ENCODE assay signal across 8 cellular contexts in genomic region chr11:73761403-73761945, GRCh38. TPM values are rescaled to one million over a fixed set of nuclear protein-coding genes. Genes with fewer than 3 reads are reported as not detected.
A peak's percentile ranks its signal among the peaks of the same experiment; 100 is the strongest.
DNase-seq lines count a peak whose midpoint lies in the region; ATAC-seq and TF ChIP-seq lines count a peak whose summit lies in the region.

No MANE protein-coding gene starts in this region.

- H3K4me1 ChIP-seq in mononuclear cell (ENCODE audit: insufficient read depth, low read length) = peaks cover 14% of the 10 kb centered on the region

- peak overlapping the region; percentile 97 for H3K27ac Mint-ChIP-seq in MCF 10A (ENCODE audit: low read depth, unreplicated experiment)

- peaks cover 13% of the 10 kb centered on the region for H3K4me1 Mint-ChIP-seq in MCF 10A (ENCODE audit: insufficient read depth, unreplicated experiment)

- H3K9me3 ChIP-seq in mononuclear cell (ENCODE audit: low read depth, low read length) = no peaks in the 10 kb centered on the region

- TF ChIP-seq CTCF in MCF 10A (IDR thresholded peaks at IDR 0.05; ENCODE audit: unreplicated experiment) = no peak

- H3K27me3 Mint-ChIP-seq in MCF 10A (ENCODE audit: insufficient read depth, unreplicated experiment) = peaks cover 7% of the 10 kb centered on the region

- H3K36me3 Mint-ChIP-seq in MCF 10A (ENCODE audit: insufficient read depth, unreplicated experiment) = peaks cover 10% of the 10 kb centered on the region

- BruUV-seq in MCF 10A (replicated peaks; lab: Mats Ljungman, UMichigan) = no TSS peak

- ATAC-seq in GM18498 (IDR thresholded peaks at IDR 0.05; ENCODE audit: unreplicated experiment) (peak; percentile 17), HG03460 (IDR thresholded peaks at IDR 0.05; ENCODE audit: unreplicated experiment) (peak; percentile 1), GM18520 (IDR thresholded peaks at IDR 0.05; ENCODE audit: unreplicated experiment) (no peak)

- H3K4me3 Mint-ChIP-seq in MCF 10A (ENCODE audit: unreplicated experiment) = peak overlapping the region; percentile 98

- intact Hi-C loops in MCF 10A (cut with micrococcal nuclease) = loop anchor here (1.0 to 2.0 kb wide), 4 partner anchors 18 to 145 kb away; no protein-coding TSS in a partner anchor

- H3K9me3 Mint-ChIP-seq in MCF 10A (ENCODE audit: unreplicated experiment) = no peaks in the 10 kb centered on the region

- CTCF ChIA-PET in MCF 10A (lab: Yijun Ruan, JAX) = interaction anchor here (0.6 to 2.8 kb wide), 5 partner anchors 10 to 410 kb away, joined by 3 to 13 read pairs (median 3); no protein-coding TSS in a partner anchor

- H3K4me3 ChIP-seq in mononuclear cell (ENCODE audit: low read length) = peak overlapping the region; percentile 90

- no peaks in the 10 kb centered on the region for H3K27me3 ChIP-seq in mononuclear cell (ENCODE audit: insufficient read depth, low read length)

- POLR2A ChIA-PET in MCF 10A (lab: Yijun Ruan, JAX) = interaction anchor here (0.7 to 10.7 kb wide), 15 partner anchors 9 to 410 kb away, joined by 3 to 211 read pairs (median 8); partner anchors contain the start of genes C2CD3, COA4, MRPL48 and PAAF1

- DNase-seq in MCF 10A (ENCODE audit: unreplicated experiment) (no peak), NCI-H1048 (lab: John Stamatoyannopoulos, UW) (no peak), globus pallidus (ENCODE audit: low spot score) (no peak)
- no peak for DNase-seq in central memory CD4-positive, alpha-beta T cell

RNA-seq across cellular contexts. Expression of gene RAB6A, which starts 0.6 kb away (rescaled TPM):
- 170 and 172 TPM in 2 replicates for total RNA-seq in MCF 10A (2022)
- 85.2 TPM for total RNA-seq in mononuclear cell

RNA-seq across cellular contexts. Expression of gene MRPL48, which starts 26.2 kb away (rescaled TPM):
- 36.8 and 41.6 TPM in 2 replicates for total RNA-seq in MCF 10A (2022)
- total RNA-seq in mononuclear cell = 8.9 TPM
